ENCODE assay signal across 15 cellular contexts in genomic region chr3:134426660-134427181, GRCh38. TPM values are rescaled to one million over a fixed set of nuclear protein-coding genes. Genes with fewer than 3 reads are reported as not detected.
DNase-seq lines count a peak whose midpoint lies in the region; ATAC-seq, FAIRE-seq and TF ChIP-seq lines count a peak whose summit lies in the region.
"Had no signal": no experiment of that assay in that cellular context is flagged by ENCODE, and none has a peak within 500 bp of the region (broad histone marks: within the 10 kb centered on the region; RNA-seq: fewer than 3 reads in every experiment).

No MANE protein-coding gene starts in this region.

- DNase-seq in AG09309 (ENCODE audit: low read depth) (peak; percentile 77), M059J (ENCODE audit: low read depth) (peak; percentile 78), chondrocyte (ENCODE audit: low spot score) (no peak), myocyte (ENCODE audit: low read depth) (peak; percentile 90), small intestine (no peak), UCSD-AML1 (lab: John Stamatoyannopoulos, UW; ENCODE audit: unreplicated experiment) (no peak), NCI-H2227 (lab: John Stamatoyannopoulos, UW; ENCODE audit: unreplicated experiment) (no peak)
- DNase-seq: activated B cell treated with CpG ODN at 0.5 μM for 24 hours; CD4-positive, CD25-positive, alpha-beta regulatory T cell; NCI-H1092 treated with DMSO at 0.1 percent for 48 hours; NCI-H526; SIG-M5 had no signal

- no peaks in the 10 kb centered on the region for H3K27me3 ChIP-seq in small intestine (ENCODE audit: control insufficient read depth in 2 of 2, insufficient read depth in 2 of 2, low read length in 2 of 2)
- H3K27me3 ChIP-seq: body of pancreas had no signal

- H3K4me3 ChIP-seq in AG09309 (ENCODE audit: control insufficient read depth, low read depth, low read length): no peak overlapping the region
- H3K4me3 ChIP-seq in small intestine (ENCODE audit: low read depth in 1 of 2, low read length in 2 of 2): no peak overlapping the region
- H3K4me3 ChIP-seq: body of pancreas had no signal

- H3K36me3 ChIP-seq in small intestine (ENCODE audit: control insufficient read depth in 2 of 2, insufficient read depth in 2 of 2, low read length in 2 of 2): no peaks in the 10 kb centered on the region

- peak overlapping the region; percentile 97 for H3K27ac Mint-ChIP-seq in chondrocyte (ENCODE audit: unreplicated experiment)
- H3K27ac Mint-ChIP-seq: activated B cell treated with CpG ODN at 0.5 μM for 24 hours; CD4-positive, CD25-positive, alpha-beta regulatory T cell; natural killer cell treated with Interleukin-12 subunit alpha and Interleukin-12 subunit beta and Interleukin-15 and Interleukin-18, amount 100 ng/mL, for 72 hours had no signal

- TF ChIP-seq CTCF in AG09309 (IDR thresholded peaks at IDR 0.05; ENCODE audit: control insufficient read depth, insufficient read depth, low read depth, low read length, missing control alignments) (no peak), chondrocyte (IDR thresholded peaks at IDR 0.05) (no peak)

- peaks cover 33% of the 10 kb centered on the region for H3K4me1 Mint-ChIP-seq in chondrocyte (ENCODE audit: low read depth)
- H3K4me1 Mint-ChIP-seq: activated B cell treated with CpG ODN at 0.5 μM for 24 hours; CD4-positive, CD25-positive, alpha-beta regulatory T cell had no signal

- H3K9me3 ChIP-seq in small intestine (ENCODE audit: control insufficient read depth, low read depth): no peaks in the 10 kb centered on the region
- H3K9me3 ChIP-seq: body of pancreas had no signal

- H3K4me1 ChIP-seq in small intestine (ENCODE audit: control insufficient read depth in 2 of 2, insufficient read depth in 1 of 2, low read depth in 1 of 2, low read length in 1 of 2): no peaks in the 10 kb centered on the region
- H3K4me1 ChIP-seq: body of pancreas had no signal

- H3K27me3 Mint-ChIP-seq in chondrocyte (ENCODE audit: low read depth): no peaks in the 10 kb centered on the region

- no peak overlapping the region for H3K27ac ChIP-seq in small intestine (ENCODE audit: low read depth in 1 of 2, low read length in 1 of 2)
- H3K27ac ChIP-seq: body of pancreas had no signal

- FAIRE-seq in small intestine (lab: Jason Lieb, UNC): no peak

- H3K9me3 Mint-ChIP-seq in chondrocyte (ENCODE audit: low read depth): no peaks in the 10 kb centered on the region
- H3K9me3 Mint-ChIP-seq: activated B cell treated with CpG ODN at 0.5 μM for 24 hours; natural killer cell treated with Interleukin-12 subunit alpha and Interleukin-12 subunit beta and Interleukin-15 and Interleukin-18, amount 100 ng/mL, for 72 hours had no signal

- WGBS in small intestine, 3 donors: 83 to 95% (median 94%) methylated on average over 9 of the region's 9 CpGs

- H3K36me3 Mint-ChIP-seq in chondrocyte (ENCODE audit: low read depth): no peaks in the 10 kb centered on the region
- H3K36me3 Mint-ChIP-seq: CD4-positive, CD25-positive, alpha-beta regulatory T cell; natural killer cell treated with Interleukin-12 subunit alpha and Interleukin-12 subunit beta and Interleukin-15 and Interleukin-18, amount 100 ng/mL, for 72 hours had no signal

- no peak overlapping the region for H3K4me3 Mint-ChIP-seq in chondrocyte (ENCODE audit: unreplicated experiment)
- H3K4me3 Mint-ChIP-seq: activated B cell treated with CpG ODN at 0.5 μM for 24 hours; CD4-positive, CD25-positive, alpha-beta regulatory T cell; natural killer cell treated with Interleukin-12 subunit alpha and Interleukin-12 subunit beta and Interleukin-15 and Interleukin-18, amount 100 ng/mL, for 72 hours had no signal

- no peak for ATAC-seq in HG02571 (IDR thresholded peaks at IDR 0.05; ENCODE audit: unreplicated experiment)
- ATAC-seq: natural killer cell treated with Interleukin-12 subunit alpha and Interleukin-12 subunit beta and Interleukin-15 and Interleukin-18, amount 100 ng/mL, for 72 hours had no signal

RNA-seq across cellular contexts. Expression of gene AMOTL2, which starts 52.5 kb away (rescaled TPM):
- total RNA-seq in M059J (2014; rRNA removed; shearing (Covaris generic)): 71.9 and 96.1 TPM in 2 replicates
- total RNA-seq in chondrocyte (145 to 259 TPM (median 256 TPM) in 3 replicates), myocyte (116 and 125 TPM in 2 replicates)
- polyA plus RNA-seq in myocyte (2012): 77.4 TPM
- 10 to 100 TPM in 1 of 3 donors, 1 to 10 TPM in 2; 6.7 to 11.5 (median 9.2) TPM for polyA plus RNA-seq in small intestine
- total RNA-seq: activated B cell treated with CpG ODN at 0.5 μM for 24 hours; CD4-positive, CD25-positive, alpha-beta regulatory T cell; natural killer cell treated with Interleukin-12 subunit alpha and Interleukin-12 subunit beta and Interleukin-15 and Interleukin-18, amount 100 ng/mL, for 72 hours had no signal
- polyA plus RNA-seq: CD4-positive, CD25-positive, alpha-beta regulatory T cell had no signal

RNA-seq across cellular contexts. Expression of gene ANAPC13, which starts 59.1 kb away (rescaled TPM):
- 208 and 216 TPM in 2 replicates for total RNA-seq in M059J (2014; rRNA removed; shearing (Covaris generic))
- total RNA-seq in chondrocyte (66.8 to 86.0 TPM (median 81.3 TPM) in 3 replicates), myocyte (177 and 210 TPM in 2 replicates)
- polyA plus RNA-seq in myocyte (2012): 77.7 TPM
- 10 to 100 TPM; 45.6 to 72.7 (median 60.4) TPM for polyA plus RNA-seq in small intestine

RNA-seq across cellular contexts. Expression of gene CEP63, which starts 59.1 kb away (rescaled TPM):
- total RNA-seq in M059J (2014; rRNA removed; shearing (Covaris generic)): 20.7 and 26.3 TPM in 2 replicates
- 23.2 to 25.5 TPM (median 24.8 TPM) in 3 replicates for total RNA-seq in chondrocyte
- 17.6 and 22.5 TPM in 2 replicates for total RNA-seq in myocyte
- polyA plus RNA-seq in myocyte (2012): 21.7 TPM
- polyA plus RNA-seq in small intestine: 10 to 100 TPM; 10.3 to 13.9 (median 13.8) TPM

Comparison
In these comparisons a context has a peak if more than half of its experiments do, and no peak if none do; other contexts are left out.
1. DNase-seq: peak in AG09309 (single experiment), M059J (single experiment) and myocyte (single experiment); none in chondrocyte (single experiment), small intestine (single experiment), UCSD-AML1 (single experiment) and NCI-H2227 (single experiment).